In the genomic region with DNA sequence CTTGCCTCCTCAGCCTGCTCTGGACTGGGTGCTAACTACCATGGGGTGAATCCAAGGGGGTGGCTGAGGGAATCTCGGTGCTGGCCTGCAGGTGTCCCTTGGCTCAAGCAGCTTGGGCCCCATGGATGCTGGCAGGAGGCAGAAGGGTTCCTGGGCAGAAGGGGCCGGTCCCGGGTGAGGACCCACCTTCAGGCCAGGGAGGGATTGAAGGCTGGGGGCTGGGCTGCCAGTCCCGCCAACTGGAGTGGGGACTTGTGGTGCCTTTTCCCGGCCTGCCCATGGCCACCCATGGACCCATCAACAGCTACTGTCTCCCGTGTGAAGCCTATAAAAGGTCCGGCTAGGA, we compare ENCODE assay signal across 18 cellular contexts.
A peak's percentile ranks its signal among the peaks of the same experiment; 100 is the strongest.
DNase-seq lines count a peak whose midpoint lies in the region; ATAC-seq and TF ChIP-seq lines count a peak whose summit lies in the region.
"Had no signal": no experiment of that assay in that cellular context is flagged by ENCODE, and none has a peak within 500 bp of the region (broad histone marks: within the 10 kb centered on the region; RNA-seq: fewer than 3 reads in every experiment).

No MANE protein-coding gene starts in this region.

- no peaks in the 10 kb centered on the region for H3K79me1 ChIP-seq in neuronal stem cell (ENCODE audit: low read depth, low read length)

- H3K27ac Mint-ChIP-seq in MCF 10A (ENCODE audit: low read depth, unreplicated experiment) = peak overlapping the region; percentile 27
- H3K27ac Mint-ChIP-seq in activated CD8-positive, alpha-beta T cell treated with anti-CD3 and anti-CD28 coated beads for 36 hours = no peak overlapping the region
- H3K27ac Mint-ChIP-seq: CD14-positive monocyte; CD4-positive, alpha-beta memory T cell; HFFc6 had no signal

- no peak overlapping the region for H2BK5ac ChIP-seq in neuronal stem cell (ENCODE audit: low read length)

- H3K18ac ChIP-seq in neuronal stem cell (ENCODE audit: low read length) = no peak overlapping the region

- H3K14ac ChIP-seq in neuronal stem cell (ENCODE audit: low read length) = peak overlapping the region; percentile 83

- BruUV-seq in MCF 10A (replicated peaks; lab: Mats Ljungman, UMichigan) = no TSS peak
- no TSS peak for BruUV-seq in mammary epithelial cell (replicated peaks; lab: Mats Ljungman, UMichigan)

- TF ChIP-seq CTCF in MCF 10A (IDR thresholded peaks at IDR 0.05; ENCODE audit: unreplicated experiment) (no peak), mammary epithelial cell (conservative IDR thresholded peaks at IDR 0.05 in 1 of 2, IDR thresholded peaks at IDR 0.05 in 1 of 2; ENCODE audit: extremely low read depth in 1 of 2, insufficient read depth in 1 of 2, low read depth in 1 of 2, low read length in 2 of 2) (no peak)
- no peak for TF ChIP-seq CTCF in activated CD8-positive, alpha-beta T cell treated with anti-CD3 and anti-CD28 coated beads for 36 hours (IDR thresholded peaks at IDR 0.05)

- no peak overlapping the region for H2BK15ac ChIP-seq in neuronal stem cell (ENCODE audit: low read length)

- H3K9me3 ChIP-seq in mammary epithelial cell (replicated peaks; ENCODE audit: insufficient read depth, low read length) (no peaks in the 10 kb centered on the region), neuronal stem cell (replicated peaks in 1 of 2; ENCODE audit: control insufficient read depth in 2 of 2, insufficient read depth in 1 of 2, low read depth in 1 of 2, low read length in 2 of 2) (no peaks in the 10 kb centered on the region)
- H3K9me3 ChIP-seq: BLaER1 had no signal

- no peaks in the 10 kb centered on the region for H3K27me3 ChIP-seq in mammary epithelial cell (ENCODE audit: insufficient read depth, low read length)
- H3K27me3 ChIP-seq in neuronal stem cell (ENCODE audit: control insufficient read depth in 3 of 3, insufficient read depth in 3 of 3, low read depth in 1 of 3, low read length in 3 of 3) = no peaks in the 10 kb centered on the region
- H3K27me3 ChIP-seq: BLaER1 had no signal

- CTCF ChIA-PET in MCF 10A (lab: Yijun Ruan, JAX) = interaction anchor here (0.5 to 1.3 kb wide), 3 partner anchors 13 to 1676 kb away, joined by 3 to 4 read pairs (median 3); a partner anchor contains a TSS
- CTCF ChIA-PET in mammary epithelial cell (lab: Charles Lee; ENCODE audit: low non-redundant PET) = no interaction called here
- CTCF ChIA-PET in activated CD8-positive, alpha-beta T cell treated with anti-CD3 and anti-CD28 coated beads for 36 hours (lab: Charles Lee) = no interaction called here

- no peaks in the 10 kb centered on the region for H3K36me3 Mint-ChIP-seq in MCF 10A (ENCODE audit: insufficient read depth, unreplicated experiment)
- H3K36me3 Mint-ChIP-seq in activated CD8-positive, alpha-beta T cell treated with anti-CD3 and anti-CD28 coated beads for 36 hours (ENCODE audit: low read depth) = no peaks in the 10 kb centered on the region
- H3K36me3 Mint-ChIP-seq: CD14-positive monocyte; CD4-positive, alpha-beta memory T cell had no signal

- no peak overlapping the region for H4K8ac ChIP-seq in neuronal stem cell (ENCODE audit: low read depth, low read length)

- no CpG with 5 or more reads among the region's 7 CpGs for WGBS in mammary epithelial cell (ENCODE audit: low coverage, missing lambda C conversion rate)
- no CpG with 5 or more reads among the region's 7 CpGs for WGBS in neuronal stem cell (ENCODE audit: extremely low coverage in 2 of 2, insufficient read length in 2 of 2, insufficient replicate concordance in 1 of 2), 2 donors

- H2BK120ac ChIP-seq in neuronal stem cell (ENCODE audit: low read depth, low read length) = no peak overlapping the region

- no peak overlapping the region for H3K4me2 ChIP-seq in mammary epithelial cell (ENCODE audit: insufficient read depth, low read depth, low read length)
- H3K4me2 ChIP-seq in neuronal stem cell (ENCODE audit: insufficient read depth, low read length, poor library complexity, severe bottlenecking) = no peak overlapping the region
- H3K4me2 ChIP-seq: BLaER1 had no signal

- no peak overlapping the region for H3K27ac ChIP-seq in mammary epithelial cell (ENCODE audit: insufficient read depth, low read depth, low read length)
- H3K27ac ChIP-seq in neuronal stem cell (replicated peaks; ENCODE audit: low read length) = no peak overlapping the region
- H3K27ac ChIP-seq: BLaER1 had no signal

- H2BK12ac ChIP-seq in neuronal stem cell (ENCODE audit: low read length) = no peak overlapping the region

- intact Hi-C loops in MCF 10A (cut with micrococcal nuclease) (no loop called here), mammary epithelial cell (cut with micrococcal nuclease) (no loop called here), sciatic nerve (cut with DNase I) (no loop called here)
- intact Hi-C loops in activated CD8-positive, alpha-beta T cell treated with anti-CD3 and anti-CD28 coated beads for 36 hours (cut with micrococcal nuclease) = no loop called here

- H3K4me1 Mint-ChIP-seq in MCF 10A (ENCODE audit: insufficient read depth, unreplicated experiment) = no peaks in the 10 kb centered on the region
- no peaks in the 10 kb centered on the region for H3K4me1 Mint-ChIP-seq in activated CD8-positive, alpha-beta T cell treated with anti-CD3 and anti-CD28 coated beads for 36 hours (ENCODE audit: low read depth)
- H3K4me1 Mint-ChIP-seq: CD14-positive monocyte; CD4-positive, alpha-beta memory T cell had no signal

- no peak overlapping the region for H4K91ac ChIP-seq in neuronal stem cell (ENCODE audit: low read depth, low read length, poor library complexity)

- H4K20me1 ChIP-seq in mammary epithelial cell (ENCODE audit: insufficient read depth, low read length) = no peaks in the 10 kb centered on the region
- H4K20me1 ChIP-seq: BLaER1 had no signal

- no peak overlapping the region for H3K9ac ChIP-seq in mammary epithelial cell (ENCODE audit: insufficient read depth, low read length)
- no peak overlapping the region for H3K9ac ChIP-seq in neuronal stem cell (ENCODE audit: low read depth, low read length, poor library complexity)
- H3K9ac ChIP-seq: BLaER1 had no signal

- no peaks in the 10 kb centered on the region for H3K79me2 ChIP-seq in mammary epithelial cell (ENCODE audit: insufficient read depth, low read length)

- H3K4me3 ChIP-seq in mammary epithelial cell (replicated peaks in 1 of 3; ENCODE audit: insufficient read depth in 1 of 3, low read depth in 2 of 3, low read length in 3 of 3) (no peak overlapping the region), neuronal stem cell (ENCODE audit: low read length in 2 of 2) (no peak overlapping the region)
- H3K4me3 ChIP-seq: BLaER1 had no signal

- no peak overlapping the region for H2AK5ac ChIP-seq in neuronal stem cell (ENCODE audit: low read depth, low read length)

- no peaks in the 10 kb centered on the region for H3K36me3 ChIP-seq in mammary epithelial cell (ENCODE audit: insufficient read depth, low read length)
- H3K36me3 ChIP-seq in neuronal stem cell (replicated peaks in 1 of 2; ENCODE audit: control insufficient read depth in 2 of 2, insufficient read depth in 2 of 2, low read length in 2 of 2) = no peaks in the 10 kb centered on the region
- H3K36me3 ChIP-seq: BLaER1 had no signal

- in situ Hi-C loops in mammary epithelial cell (cut with MboI; ENCODE audit: low sequenced_read_pairs in 2 of 2) = no loop called here

- no peak overlapping the region for H3K4ac ChIP-seq in neuronal stem cell (ENCODE audit: low read length)

- no peaks in the 10 kb centered on the region for H3K4me1 ChIP-seq in mammary epithelial cell (ENCODE audit: insufficient read depth, low read length)
- no peaks in the 10 kb centered on the region for H3K4me1 ChIP-seq in neuronal stem cell (ENCODE audit: control insufficient read depth in 2 of 2, insufficient read depth in 1 of 2, low read depth in 1 of 2, low read length in 2 of 2)
- H3K4me1 ChIP-seq: BLaER1 had no signal

- H3K23ac ChIP-seq in neuronal stem cell (ENCODE audit: low read depth, low read length, poor library complexity) = no peak overlapping the region

- no peaks in the 10 kb centered on the region for H3K27me3 Mint-ChIP-seq in MCF 10A (ENCODE audit: insufficient read depth, unreplicated experiment)
- no peaks in the 10 kb centered on the region for H3K27me3 Mint-ChIP-seq in activated CD8-positive, alpha-beta T cell treated with anti-CD3 and anti-CD28 coated beads for 36 hours
- H3K27me3 Mint-ChIP-seq: CD4-positive, alpha-beta memory T cell had no signal

- dilution Hi-C loops in mammary epithelial cell (cut with HindIII; ENCODE audit: low sequenced_read_pairs) = no loop called here

- ATAC-seq in sciatic nerve = peak; percentile 39
- ATAC-seq in GM19351 (IDR thresholded peaks at IDR 0.05; ENCODE audit: unreplicated experiment) = no peak
- ATAC-seq in activated CD8-positive, alpha-beta T cell treated with anti-CD3 and anti-CD28 coated beads for 36 hours = no peak
- ATAC-seq: HCT116 had no signal

- H2AFZ ChIP-seq in mammary epithelial cell (ENCODE audit: low read depth, low read length) = no peak overlapping the region
- H2AFZ ChIP-seq in neuronal stem cell (ENCODE audit: low read length) = no peak overlapping the region

- POLR2A ChIA-PET in MCF 10A (lab: Yijun Ruan, JAX) = no interaction called here
- POLR2A ChIA-PET in activated CD8-positive, alpha-beta T cell treated with anti-CD3 and anti-CD28 coated beads for 36 hours (lab: Charles Lee) = no interaction called here

- H3K9me3 Mint-ChIP-seq in MCF 10A (ENCODE audit: unreplicated experiment) = no peaks in the 10 kb centered on the region
- peaks cover 2% of the 10 kb centered on the region for H3K9me3 Mint-ChIP-seq in activated CD8-positive, alpha-beta T cell treated with anti-CD3 and anti-CD28 coated beads for 36 hours

- no peak for DNase-seq in MCF 10A (ENCODE audit: unreplicated experiment)
- DNase-seq in mammary epithelial cell = no peak
- peak; percentile 3 for DNase-seq in UCSD-AML1 (lab: John Stamatoyannopoulos, UW; ENCODE audit: unreplicated experiment)
- no peak for DNase-seq in neuronal stem cell (ENCODE audit: low spot score)
- DNase-seq in sciatic nerve (ENCODE audit: low spot score) = no peak
- DNase-seq in activated naive CD4-positive, alpha-beta T cell treated with Interleukin-2 at 50 U/mL for 16 hours = no peak
- no peak for DNase-seq in activated CD8-positive, alpha-beta T cell treated with anti-CD3 and anti-CD28 coated beads for 36 hours
- DNase-seq: 8988T, DMS153, DMS79, GDM1, GOT3, HFFc6 had no signal

- H3K4me3 Mint-ChIP-seq in MCF 10A (ENCODE audit: unreplicated experiment) = no peak overlapping the region
- H3K4me3 Mint-ChIP-seq in activated CD8-positive, alpha-beta T cell treated with anti-CD3 and anti-CD28 coated beads for 36 hours = no peak overlapping the region
- H3K4me3 Mint-ChIP-seq: CD14-positive monocyte; CD4-positive, alpha-beta memory T cell; HFFc6 had no signal
